24 cellular contexts compared by ENCODE assay signal in the genomic region with DNA sequence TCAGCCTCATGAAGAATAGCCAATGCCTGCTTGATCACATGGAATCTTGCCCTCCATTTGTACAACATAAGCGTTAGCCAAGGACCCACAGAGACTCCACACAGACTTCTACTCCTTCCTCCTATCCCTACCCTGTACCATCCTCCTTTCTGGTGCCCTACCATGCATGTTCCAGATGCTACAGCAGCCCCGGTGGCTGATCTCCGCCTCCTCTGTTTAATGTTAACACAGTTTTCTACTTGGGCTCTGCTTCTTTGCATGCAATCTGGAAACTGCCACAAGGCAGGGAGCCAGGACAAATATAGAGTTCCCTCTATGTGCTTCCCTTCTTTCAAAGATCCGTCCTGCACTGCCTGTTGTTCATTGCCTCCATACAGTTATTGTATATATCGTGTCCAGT.
"Had no signal": no experiment of that assay in that cellular context is flagged by ENCODE, and none has a peak within 500 bp of the region (broad histone marks: within the 10 kb centered on the region; RNA-seq: fewer than 3 reads in every experiment).

No MANE protein-coding gene starts in this region.

- H3K4me3 ChIP-seq: adrenal gland, esophagus squamous epithelium, gastrocnemius medialis, spleen, testis, transverse colon had no signal

- H3K27ac ChIP-seq: adrenal gland, epithelial cell of prostate, esophagus squamous epithelium, gastrocnemius medialis, spleen, testis, transverse colon had no signal

- H3K27me3 ChIP-seq: adrenal gland, esophagus squamous epithelium, gastrocnemius medialis, spleen, testis, transverse colon had no signal

- H3K36me3 ChIP-seq: adrenal gland, esophagus squamous epithelium, gastrocnemius medialis, spleen, transverse colon had no signal

- H3K4me1 ChIP-seq: adrenal gland, esophagus squamous epithelium, gastrocnemius medialis, spleen, testis, transverse colon had no signal

- H3K4me1 Mint-ChIP-seq: activated naive CD8-positive, alpha-beta T cell treated with anti-CD3 and anti-CD28 coated beads for 36 hours; nephron had no signal

- H3K9me3 ChIP-seq: adrenal gland, esophagus squamous epithelium, gastrocnemius medialis, testis, transverse colon had no signal

- H3K36me3 Mint-ChIP-seq: activated naive CD8-positive, alpha-beta T cell treated with anti-CD3 and anti-CD28 coated beads for 36 hours had no signal

- H3K27ac Mint-ChIP-seq: activated naive CD4-positive, alpha-beta T cell treated with anti-CD3 and anti-CD28 coated beads for 36 hours; activated naive CD8-positive, alpha-beta T cell treated with anti-CD3 and anti-CD28 coated beads for 36 hours; nephron had no signal

- H3K4me3 Mint-ChIP-seq: activated naive CD4-positive, alpha-beta T cell treated with anti-CD3 and anti-CD28 coated beads for 36 hours; activated naive CD8-positive, alpha-beta T cell treated with anti-CD3 and anti-CD28 coated beads for 36 hours; nephron had no signal

- H3K27me3 Mint-ChIP-seq: activated naive CD8-positive, alpha-beta T cell treated with anti-CD3 and anti-CD28 coated beads for 36 hours had no signal

- ATAC-seq: gastrocnemius medialis, left cardiac atrium, left ventricle myocardium superior, right cardiac atrium had no signal

- DNase-seq: activated CD4-positive, alpha-beta T cell treated with anti-CD3 and anti-CD28 coated beads for 48 hours; activated CD4-positive, alpha-beta T cell treated with anti-CD3 and anti-CD28 coated beads, Interleukin-2, amount 50 U/mL, for 48 hours; activated CD8-positive, alpha-beta memory T cell treated with anti-CD3 and anti-CD28 coated beads for 24 hours; activated effector memory CD4-positive, alpha-beta T cell treated with Interleukin-2 at 50 U/mL for 16 hours; activated naive CD4-positive, alpha-beta T cell treated with anti-CD3 and anti-CD28 coated beads for 36 hours; activated naive CD8-positive, alpha-beta T cell treated with anti-CD3 and anti-CD28 coated beads for 36 hours; adrenal gland; aorta; central memory CD4-positive, alpha-beta T cell; dermis blood vessel endothelial cell; effector CD4-positive, alpha-beta T cell; esophagus squamous epithelium; gastrocnemius medialis; head of caudate nucleus; hippocampal formation; left cardiac atrium; left ventricle myocardium superior; right cardiac atrium; spleen; stimulated activated naive CD4-positive, alpha-beta T cell treated with Interleukin-2 at 50 U/mL for 16 hours; testis; transverse colon had no signal
